7 cellular contexts compared by ENCODE assay signal in the genomic region with DNA sequence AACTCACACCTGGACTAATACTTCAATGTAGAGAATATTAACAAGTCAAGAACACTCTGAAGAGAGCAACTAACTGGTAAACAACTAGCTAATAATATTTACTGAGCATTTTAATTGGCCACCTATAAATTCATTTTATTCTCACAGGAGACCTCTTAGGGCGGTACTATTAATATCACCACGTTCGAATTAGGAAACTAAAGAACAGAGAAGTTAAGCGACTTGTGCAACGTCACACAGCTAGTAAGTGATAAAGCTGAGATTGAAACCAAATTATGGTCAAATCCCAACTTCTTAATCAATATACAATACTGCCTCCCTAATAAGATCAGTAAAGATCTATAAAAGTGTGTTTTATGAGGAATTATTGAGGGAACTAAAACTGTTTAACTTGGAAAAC.
"Had no signal": no experiment of that assay in that cellular context is flagged by ENCODE, and none has a peak within 500 bp of the region (broad histone marks: within the 10 kb centered on the region; RNA-seq: fewer than 3 reads in every experiment).

No MANE protein-coding gene starts in this region.

- H3K9ac ChIP-seq: KMS-11 had no signal

- H3K4me2 ChIP-seq: KMS-11 had no signal

- DNase-seq: IMR-90, KBM-7, KG1 had no signal

- H3K27ac ChIP-seq: HL-60, KMS-11 had no signal

- ATAC-seq: HepG2 had no signal

- FAIRE-seq: HepG2, HTR-8/SVneo had no signal
